ENCODE assay signal across 23 cellular contexts in genomic region chr16:1726661-1727502, GRCh38. TPM values are rescaled to one million over a fixed set of nuclear protein-coding genes. Genes with fewer than 3 reads are reported as not detected.
A peak's percentile ranks its signal among the peaks of the same experiment; 100 is the strongest.
DNase-seq lines count a peak whose midpoint lies in the region; ATAC-seq and TF ChIP-seq lines count a peak whose summit lies in the region.
"Had no signal": no experiment of that assay in that cellular context is flagged by ENCODE, and none has a peak within 500 bp of the region (broad histone marks: within the 10 kb centered on the region; RNA-seq: fewer than 3 reads in every experiment).

No MANE protein-coding gene starts in this region.

- H3K4me3 ChIP-seq in CD8-positive, alpha-beta T cell (ENCODE audit: low read depth, low read length), result no peak overlapping the region
- H3K4me3 ChIP-seq in smooth muscle cell, result no peak overlapping the region
- H3K4me3 ChIP-seq: coronary artery, gastrocnemius medialis, hepatocyte, SJSA1, skin epidermis, tibial nerve had no signal

- CTCF ChIA-PET in CD8-positive, alpha-beta T cell (lab: Charles Lee), result no interaction called here

- intact Hi-C loops in CD8-positive, alpha-beta T cell (cut with DNase I, micrococcal nuclease), result no loop called here

- H3K36me3 Mint-ChIP-seq in activated T-cell treated with anti-CD3 and anti-CD28 coated beads, Interleukin-2, amount 50 U/mL, for 24 hours (ENCODE audit: low read depth), result peaks cover 52% of the 10 kb centered on the region
- peaks cover 10% of the 10 kb centered on the region for H3K36me3 Mint-ChIP-seq in activated T-cell treated with anti-CD3 and anti-CD28 coated beads, Interleukin-2, amount 50 U/mL, for 4 hours (ENCODE audit: insufficient read depth)
- H3K36me3 Mint-ChIP-seq in CD8-positive, alpha-beta T cell, result peaks cover 47% of the 10 kb centered on the region
- H3K36me3 Mint-ChIP-seq in brain, result peaks cover 42% of the 10 kb centered on the region
- H3K36me3 Mint-ChIP-seq in nephron progenitor cell (ENCODE audit: low read depth), result peaks cover 23% of the 10 kb centered on the region

- no peak for TF ChIP-seq CTCF in CD8-positive, alpha-beta T cell (IDR thresholded peaks at IDR 0.05)
- no peak for TF ChIP-seq CTCF in brain (conservative IDR thresholded peaks at IDR 0.05)
- TF ChIP-seq CTCF in nephron progenitor cell (IDR thresholded peaks at IDR 0.05), result no peak
- no peak for TF ChIP-seq CTCF in smooth muscle cell (IDR thresholded peaks at IDR 0.05; ENCODE audit: borderline replicate concordance, insufficient read depth, poor library complexity, severe bottlenecking)

- no peaks in the 10 kb centered on the region for H3F3A ChIP-seq in smooth muscle cell (ENCODE audit: low read depth)

- H3K9me3 Mint-ChIP-seq in activated T-cell treated with anti-CD3 and anti-CD28 coated beads, Interleukin-2, amount 50 U/mL, for 24 hours, result no peaks in the 10 kb centered on the region
- H3K9me3 Mint-ChIP-seq in activated T-cell treated with anti-CD3 and anti-CD28 coated beads, Interleukin-2, amount 50 U/mL, for 4 hours, result no peaks in the 10 kb centered on the region
- H3K9me3 Mint-ChIP-seq in CD8-positive, alpha-beta T cell, result no peaks in the 10 kb centered on the region
- H3K9me3 Mint-ChIP-seq in brain (no peaks in the 10 kb centered on the region), nephron progenitor cell (no peaks in the 10 kb centered on the region)
- H3K9me3 Mint-ChIP-seq: T-cell had no signal

- peak overlapping the region; percentile 27 for H3K27ac Mint-ChIP-seq in activated T-cell treated with anti-CD3 and anti-CD28 coated beads, Interleukin-2, amount 50 U/mL, for 24 hours
- H3K27ac Mint-ChIP-seq in CD8-positive, alpha-beta T cell, result peak overlapping the region; percentile 61
- H3K27ac Mint-ChIP-seq in brain (peak overlapping the region in 3 of 5 experiments; percentile 2 to 29 (median 20)), nephron progenitor cell (peak overlapping the region; percentile 38)
- H3K27ac Mint-ChIP-seq: T-cell had no signal

- peaks cover 21% of the 10 kb centered on the region for H3K4me1 ChIP-seq in CD8-positive, alpha-beta T cell (ENCODE audit: insufficient read depth, low read length)
- H3K4me1 ChIP-seq in smooth muscle cell (ENCODE audit: low read depth), result no peaks in the 10 kb centered on the region

- peaks cover 52% of the 10 kb centered on the region for H4K20me1 ChIP-seq in smooth muscle cell (ENCODE audit: low read depth)

- peaks cover 41% of the 10 kb centered on the region for H3K79me2 ChIP-seq in smooth muscle cell (ENCODE audit: low read depth)

- H3K4me3 Mint-ChIP-seq in activated T-cell treated with anti-CD3 and anti-CD28 coated beads, Interleukin-2, amount 50 U/mL, for 24 hours, result no peak overlapping the region
- no peak overlapping the region for H3K4me3 Mint-ChIP-seq in activated T-cell treated with anti-CD3 and anti-CD28 coated beads, Interleukin-2, amount 50 U/mL, for 4 hours
- H3K4me3 Mint-ChIP-seq in CD8-positive, alpha-beta T cell, result no peak overlapping the region
- H3K4me3 Mint-ChIP-seq in brain (no peak overlapping the region), nephron progenitor cell (no peak overlapping the region)
- H3K4me3 Mint-ChIP-seq: T-cell had no signal

- peaks cover 21% of the 10 kb centered on the region for H3K4me1 Mint-ChIP-seq in activated T-cell treated with anti-CD3 and anti-CD28 coated beads, Interleukin-2, amount 50 U/mL, for 24 hours (ENCODE audit: low read depth)
- H3K4me1 Mint-ChIP-seq in activated T-cell treated with anti-CD3 and anti-CD28 coated beads, Interleukin-2, amount 50 U/mL, for 4 hours (ENCODE audit: low read depth), result peaks cover 22% of the 10 kb centered on the region
- H3K4me1 Mint-ChIP-seq in CD8-positive, alpha-beta T cell (ENCODE audit: low read depth), result peaks cover 18% of the 10 kb centered on the region
- peaks cover 13% of the 10 kb centered on the region for H3K4me1 Mint-ChIP-seq in brain
- H3K4me1 Mint-ChIP-seq in nephron progenitor cell, result no peaks in the 10 kb centered on the region

- peaks cover 24% of the 10 kb centered on the region for H3K36me3 ChIP-seq in CD8-positive, alpha-beta T cell (ENCODE audit: insufficient read depth, low read length)
- H3K36me3 ChIP-seq in smooth muscle cell (ENCODE audit: low read depth), result no peaks in the 10 kb centered on the region

- H3K9me3 ChIP-seq in CD8-positive, alpha-beta T cell (ENCODE audit: low read length), result no peaks in the 10 kb centered on the region
- H3K9me3 ChIP-seq in smooth muscle cell (replicated peaks; ENCODE audit: low read depth), result no peaks in the 10 kb centered on the region
- H3K9me3 ChIP-seq: gastrocnemius medialis, SJSA1, tibial nerve had no signal

- no peak overlapping the region for H3K9ac ChIP-seq in smooth muscle cell (ENCODE audit: low read depth)

- POLR2A ChIA-PET in CD8-positive, alpha-beta T cell (lab: Charles Lee), result no interaction called here

- no peak overlapping the region for H3K27ac ChIP-seq in CD8-positive, alpha-beta T cell (ENCODE audit: low read depth, low read length)
- no peak overlapping the region for H3K27ac ChIP-seq in smooth muscle cell (ENCODE audit: low read depth)
- H3K27ac ChIP-seq: coronary artery, gastrocnemius medialis, hepatocyte, SJSA1, skin epidermis, tibial nerve had no signal

- H2AFZ ChIP-seq in smooth muscle cell (ENCODE audit: low read depth), result no peak overlapping the region
- H2AFZ ChIP-seq: hepatocyte had no signal

- no peak for ATAC-seq in activated T-cell treated with anti-CD3 and anti-CD28 coated beads, Interleukin-2, amount 50 U/mL, for 4 hours
- ATAC-seq in CD8-positive, alpha-beta T cell, result no peak
- ATAC-seq in GM18502 (IDR thresholded peaks at IDR 0.05; ENCODE audit: poor library complexity, unreplicated experiment), result no peak
- ATAC-seq: activated CD4-positive, CD25-positive, alpha-beta regulatory T cell treated with anti-CD3 and anti-CD28 coated beads, Interleukin-2, amount 50 U/mL, for 24 hours; gastrocnemius medialis; T-cell had no signal

- no peak for DNase-seq in activated T-cell treated with anti-CD3 and anti-CD28 coated beads, Interleukin-2, amount 50 U/mL, for 24 hours
- DNase-seq in activated T-cell treated with anti-CD3 and anti-CD28 coated beads, Interleukin-2, amount 50 U/mL, for 4 hours, result no peak
- no peak for DNase-seq in CD8-positive, alpha-beta T cell
- DNase-seq in nephron progenitor cell (no peak), smooth muscle cell (lab: John Stamatoyannopoulos, UW; ENCODE audit: unreplicated experiment) (no peak)
- no peak for DNase-seq in activated CD8-positive, alpha-beta memory T cell treated with anti-CD3 and anti-CD28 coated beads for 24 hours
- DNase-seq: activated CD4-positive, alpha-beta T cell treated with anti-CD3 and anti-CD28 coated beads, Interleukin-2, amount 50 U/mL, for 48 hours; activated gamma-delta T cell treated with Interleukin-2 at 50 U/mL for 16 hours; aorta; gastrocnemius medialis; NCI-H1417 treated with DMSO at 0.1 percent for 48 hours; NCI-H2107; NCI-H82; stimulated activated CD8-positive, alpha-beta memory T cell treated with anti-CD3 and anti-CD28 coated beads, Interleukin-4, amount 100 ng/mL, for 48 hours; T-cell had no signal

- 97% methylated on average over 31 of the region's 32 CpGs for WGBS in smooth muscle cell (ENCODE audit: low lambda C conversion rate)

- H3K4me2 ChIP-seq in smooth muscle cell, result no peak overlapping the region
- H3K4me2 ChIP-seq: hepatocyte had no signal

- no peaks in the 10 kb centered on the region for H3K27me3 ChIP-seq in CD8-positive, alpha-beta T cell (ENCODE audit: insufficient read depth, low read length)
- H3K27me3 ChIP-seq in smooth muscle cell (ENCODE audit: low read depth), result no peaks in the 10 kb centered on the region
- H3K27me3 ChIP-seq: gastrocnemius medialis, hepatocyte, SJSA1, tibial nerve had no signal

- H3K27me3 Mint-ChIP-seq in activated T-cell treated with anti-CD3 and anti-CD28 coated beads, Interleukin-2, amount 50 U/mL, for 24 hours, result no peaks in the 10 kb centered on the region
- H3K27me3 Mint-ChIP-seq in activated T-cell treated with anti-CD3 and anti-CD28 coated beads, Interleukin-2, amount 50 U/mL, for 4 hours (ENCODE audit: low read depth), result no peaks in the 10 kb centered on the region
- no peaks in the 10 kb centered on the region for H3K27me3 Mint-ChIP-seq in CD8-positive, alpha-beta T cell (ENCODE audit: low read depth)
- H3K27me3 Mint-ChIP-seq in brain, result no peaks in the 10 kb centered on the region
- no peaks in the 10 kb centered on the region for H3K27me3 Mint-ChIP-seq in nephron progenitor cell (ENCODE audit: low read depth, poor library complexity)
- H3K27me3 Mint-ChIP-seq: T-cell had no signal

RNA-seq across cellular contexts. Expression of gene MAPK8IP3, which starts 20.9 kb away (rescaled TPM):
- 10 to 100 TPM; 76.3 to 89.4 (median 78.1) TPM for total RNA-seq in activated T-cell treated with anti-CD3 and anti-CD28 coated beads, Interleukin-2, amount 50 U/mL, for 4 hours
- 100 to 1,000 TPM; 381 to 419 TPM for total RNA-seq in CD8-positive, alpha-beta T cell
- polyA plus RNA-seq in brain (ENCODE audit: insufficient read depth, low read depth, low replicate concordance) (83.0 TPM), smooth muscle cell (47.8 and 69.2 TPM in 2 replicates)
- 36.2 and 43.6 TPM in 2 replicates for total RNA-seq in smooth muscle cell

RNA-seq across cellular contexts. Expression of gene NME3, which starts 44.5 kb away (rescaled TPM):
- total RNA-seq in activated T-cell treated with anti-CD3 and anti-CD28 coated beads, Interleukin-2, amount 50 U/mL, for 4 hours, result 10 to 100 TPM; 37.2 to 37.6 (median 37.4) TPM
- 10 to 100 TPM; 40.3 to 43.2 TPM for total RNA-seq in CD8-positive, alpha-beta T cell
- polyA plus RNA-seq in brain (ENCODE audit: insufficient read depth, low read depth, low replicate concordance) (65.0 TPM), smooth muscle cell (85.4 and 94.3 TPM in 2 replicates)
- 38.0 and 56.7 TPM in 2 replicates for total RNA-seq in smooth muscle cell

RNA-seq across cellular contexts. Expression of gene EME2, which starts 45.7 kb away (rescaled TPM):
- 10 to 100 TPM; 30.4 to 39.1 (median 35.7) TPM for total RNA-seq in activated T-cell treated with anti-CD3 and anti-CD28 coated beads, Interleukin-2, amount 50 U/mL, for 4 hours
- total RNA-seq in CD8-positive, alpha-beta T cell, result 10 to 100 TPM; 27.5 to 31.7 TPM
- polyA plus RNA-seq in brain (ENCODE audit: insufficient read depth, low read depth, low replicate concordance), result 1.0 TPM
- 3.6 and 4.4 TPM in 2 replicates for total RNA-seq in smooth muscle cell
- 3.8 and 7.6 TPM in 2 replicates for polyA plus RNA-seq in smooth muscle cell

RNA-seq across cellular contexts. Expression of gene MRPS34, which starts 46.1 kb away (rescaled TPM):
- 100 to 1,000 TPM; 223 to 288 (median 265) TPM for total RNA-seq in activated T-cell treated with anti-CD3 and anti-CD28 coated beads, Interleukin-2, amount 50 U/mL, for 4 hours
- 10 to 100 TPM; 18.9 to 21.4 TPM for total RNA-seq in CD8-positive, alpha-beta T cell
- polyA plus RNA-seq in brain (ENCODE audit: insufficient read depth, low read depth, low replicate concordance), result 163 TPM
- total RNA-seq in smooth muscle cell, result 56.7 and 62.9 TPM in 2 replicates
- 111 and 122 TPM in 2 replicates for polyA plus RNA-seq in smooth muscle cell

RNA-seq across cellular contexts. Expression of gene JPT2, which starts 48.8 kb away (rescaled TPM):
- total RNA-seq in activated T-cell treated with anti-CD3 and anti-CD28 coated beads, Interleukin-2, amount 50 U/mL, for 4 hours, result 10 to 100 TPM; 89.2 to 96.4 (median 92.4) TPM
- total RNA-seq in CD8-positive, alpha-beta T cell, result 1 to 10 TPM; 1.4 to 2.8 TPM
- polyA plus RNA-seq in brain (ENCODE audit: insufficient read depth, low read depth, low replicate concordance) (162 TPM), smooth muscle cell (7.2 and 11.2 TPM in 2 replicates)
- 28.6 and 33.4 TPM in 2 replicates for total RNA-seq in smooth muscle cell
